In the genomic region with DNA sequence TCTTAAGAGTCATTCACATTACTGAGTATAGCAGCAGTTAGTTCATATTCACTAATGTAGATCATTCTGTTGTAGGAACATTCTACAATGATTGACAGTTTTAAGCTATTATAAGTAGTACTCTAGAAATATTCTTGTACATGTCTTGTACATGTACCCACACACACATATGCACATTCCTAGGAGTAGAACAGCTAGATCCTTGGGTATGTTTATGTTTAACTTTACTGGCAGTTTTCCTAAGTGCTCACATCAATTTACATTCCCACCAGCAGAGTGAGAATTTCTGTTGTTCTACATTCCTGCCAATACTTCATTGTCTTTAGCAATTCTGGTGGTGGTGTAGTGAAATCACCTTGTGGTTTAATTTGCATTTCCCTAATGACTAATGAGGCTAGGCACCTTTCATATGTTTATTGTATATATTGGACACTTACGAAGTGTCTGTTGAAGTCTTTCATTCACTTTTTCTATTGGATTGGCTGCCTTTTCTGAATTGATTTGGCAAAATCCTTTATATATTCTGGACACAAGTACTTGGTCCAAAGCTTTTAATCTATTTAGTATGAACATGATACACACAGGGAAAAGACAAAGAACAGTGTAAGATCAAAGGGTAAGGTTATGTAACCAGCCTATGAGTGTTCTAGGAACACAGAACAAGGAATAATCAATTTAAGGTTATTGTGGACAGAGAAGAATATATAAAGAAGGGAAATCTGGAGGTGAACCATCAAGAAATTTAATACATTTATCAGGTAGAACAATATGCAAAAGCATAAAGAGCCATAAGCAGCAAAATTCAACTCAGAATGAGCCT, we compare ENCODE assay signal across 9 cellular contexts.
A peak's percentile ranks its signal among the peaks of the same experiment; 100 is the strongest.
DNase-seq lines count a peak whose midpoint lies in the region; ATAC-seq and TF ChIP-seq lines count a peak whose summit lies in the region.
"Had no signal": no experiment of that assay in that cellular context is flagged by ENCODE, and none has a peak within 500 bp of the region (broad histone marks: within the 10 kb centered on the region; RNA-seq: fewer than 3 reads in every experiment).

No MANE protein-coding gene starts in this region.

- H4K91ac ChIP-seq in IMR-90 (ENCODE audit: insufficient read depth, low read depth, low read length): no peak overlapping the region

- H3K9me3 ChIP-seq in GM23248 (ENCODE audit: low read depth) (no peaks in the 10 kb centered on the region), IMR-90 (ENCODE audit: control insufficient read depth, insufficient read depth, low read length) (no peaks in the 10 kb centered on the region)

- no peak overlapping the region for H3K27ac ChIP-seq in GM23248
- H3K27ac ChIP-seq in IMR-90 (ENCODE audit: insufficient read depth, low read length): no peak overlapping the region

- H2AFZ ChIP-seq in GM23248 (no peak overlapping the region), IMR-90 (replicated peaks; ENCODE audit: low read length, poor library complexity) (no peak overlapping the region)

- no peak overlapping the region for H4K8ac ChIP-seq in IMR-90 (ENCODE audit: low read depth in 2 of 2, low read length in 2 of 2)

- H3K9me1 ChIP-seq in IMR-90 (ENCODE audit: insufficient read depth, low read length): no peaks in the 10 kb centered on the region

- H2BK120ac ChIP-seq in IMR-90 (ENCODE audit: low read depth, low read length): no peak overlapping the region

- H4K20me1 ChIP-seq in GM23248 (ENCODE audit: insufficient read depth): 0 out of 2 replicates have a peak, but pooled peaks cover 3% of the 10 kb centered on the region
- peaks cover 5% of the 10 kb centered on the region; the same call in 1 of the 2 replicates for H4K20me1 ChIP-seq in IMR-90 (ENCODE audit: insufficient read depth, low read length)

- 100% methylated on average over 1 of the region's 1 CpG for WGBS in GM23248 (ENCODE audit: low coverage in 1 of 2, low lambda C conversion rate in 2 of 2, missing lambda C conversion rate in 2 of 2), 2 experiments
- 100% methylated on average over 1 of the region's 1 CpG; no CpG with 5 or more reads in 1 of the 2 experiments for WGBS in IMR-90 (ENCODE audit: extremely low coverage in 2 of 2, insufficient read length in 1 of 2), 2 experiments

- H3K79me1 ChIP-seq in IMR-90 (ENCODE audit: low read depth in 1 of 2, low read length in 2 of 2): peaks cover 22 to 24% of the 10 kb centered on the region in 2 experiments

- H3K18ac ChIP-seq in IMR-90 (ENCODE audit: low read depth, low read length): no peak overlapping the region

- no peak overlapping the region for H3K4me3 Mint-ChIP-seq in activated T-cell treated with anti-CD3 and anti-CD28 coated beads, Interleukin-2, amount 50 U/mL, for 24 hours

- DNase-seq in GM23248: peak; percentile 33
- DNase-seq in IMR-90: peak; percentile 44
- DNase-seq in iris pigment epithelial cell (ENCODE audit: low read depth): peak; percentile 52
- no peak for DNase-seq in stimulated activated CD4-positive, alpha-beta T cell treated with anti-CD3 and anti-CD28 coated beads, Interleukin-2, amount 100 ng/mL, for 24 hours
- no peak for DNase-seq in T-helper 9 cell
- DNase-seq in activated T-cell treated with anti-CD3 and anti-CD28 coated beads, Interleukin-2, amount 50 U/mL, for 24 hours: no peak
- DNase-seq in activated CD8-positive, alpha-beta memory T cell treated with anti-CD3 and anti-CD28 coated beads, Interleukin-2, amount 50 U/mL, for 48 hours: no peak
- DNase-seq: NCI-H82 had no signal

- peak; percentile 52 for ATAC-seq in GM18519 (IDR thresholded peaks at IDR 0.05; ENCODE audit: low FRiP score, unreplicated experiment)
- ATAC-seq in IMR-90 (ENCODE audit: low read depth): peak; percentile 61

- H3K36me3 Mint-ChIP-seq in activated T-cell treated with anti-CD3 and anti-CD28 coated beads, Interleukin-2, amount 50 U/mL, for 24 hours (ENCODE audit: low read depth): peaks cover 3% of the 10 kb centered on the region

- no TSS peak for BruUV-seq in IMR-90 (replicated peaks; lab: Mats Ljungman, UMichigan)

- intact Hi-C loops in IMR-90 (cut with micrococcal nuclease): no loop called here

- H3K14ac ChIP-seq in IMR-90 (replicated peaks; ENCODE audit: low read depth, low read length): no peak overlapping the region

- H3K23ac ChIP-seq in IMR-90 (ENCODE audit: low read depth, low read length): no peak overlapping the region

- no peak overlapping the region for H2BK5ac ChIP-seq in IMR-90 (ENCODE audit: low read depth, low read length, poor library complexity, severe bottlenecking)

- no peaks in the 10 kb centered on the region for H3K9me3 Mint-ChIP-seq in activated T-cell treated with anti-CD3 and anti-CD28 coated beads, Interleukin-2, amount 50 U/mL, for 24 hours

- no peak overlapping the region for H3K4ac ChIP-seq in IMR-90 (ENCODE audit: low read depth, low read length)

- H3F3A ChIP-seq in GM23248 (ENCODE audit: insufficient read depth): no peaks in the 10 kb centered on the region

- TF ChIP-seq POLR2A in IMR-90 (IDR thresholded peaks at IDR 0.05; ENCODE audit: low read depth, low read length): no peak

- H3K79me2 ChIP-seq in GM23248 (ENCODE audit: insufficient read depth): peaks cover 23% of the 10 kb centered on the region

- H3K9ac ChIP-seq in GM23248 (no peak overlapping the region), IMR-90 (ENCODE audit: low read depth, low read length) (no peak overlapping the region)

- H3K4me1 ChIP-seq in GM23248 (ENCODE audit: insufficient read depth) (0 out of 2 replicates have a peak, but pooled peaks cover 4% of the 10 kb centered on the region), IMR-90 (ENCODE audit: control insufficient read depth, insufficient read depth, low read length) (no peaks in the 10 kb centered on the region; the same call in 1 of the 2 replicates)

- no peak overlapping the region for H2AK5ac ChIP-seq in IMR-90 (ENCODE audit: low read depth, low read length)

- H3K27me3 Mint-ChIP-seq in activated T-cell treated with anti-CD3 and anti-CD28 coated beads, Interleukin-2, amount 50 U/mL, for 24 hours: no peaks in the 10 kb centered on the region

- in situ Hi-C loops in GM23248 (cut with MboI) (no loop called here), IMR-90 (cut with MboI; ENCODE audit: low sequenced_read_pairs) (no loop called here)

- no peak overlapping the region for H4K5ac ChIP-seq in IMR-90 (ENCODE audit: low read depth, low read length)

- TF ChIP-seq CTCF in IMR-90 (conservative IDR thresholded peaks at IDR 0.05; ENCODE audit: low read depth, low read length): peak; percentile 32

- no peak overlapping the region for H3K4me3 ChIP-seq in GM23248
- no peak overlapping the region for H3K4me3 ChIP-seq in IMR-90 (ENCODE audit: insufficient read depth, low read depth, low read length)

- no peak overlapping the region for H2BK20ac ChIP-seq in IMR-90 (ENCODE audit: low read depth, low read length)

- no peak overlapping the region for H3K56ac ChIP-seq in IMR-90 (ENCODE audit: extremely low read depth, insufficient read depth, low read length)

- dilution Hi-C loops in IMR-90 (cut with HindIII; ENCODE audit: low sequenced_read_pairs, unreplicated experiment): no loop called here

- POLR2A ChIA-PET in IMR-90 (lab: Charles Lee; ENCODE audit: unreplicated experiment): no interaction called here

- CTCF ChIA-PET in IMR-90 (lab: Yijun Ruan, JAX): interaction anchor here (2.3 kb wide), 1 partner anchor 95 kb away, joined by 11 read pairs; the partner anchor contains the start of gene MLLT3

- H3K9me2 ChIP-seq in GM23248 (ENCODE audit: insufficient read depth): no peaks in the 10 kb centered on the region

- H2BK15ac ChIP-seq in IMR-90 (ENCODE audit: low read depth, low read length): no peak overlapping the region

- H3K36me3 ChIP-seq in GM23248 (ENCODE audit: low read depth) (no peaks in the 10 kb centered on the region), IMR-90 (ENCODE audit: control insufficient read depth, insufficient read depth, low read length) (no peaks in the 10 kb centered on the region)

- H2AK9ac ChIP-seq in IMR-90 (replicated peaks; ENCODE audit: low read depth, low read length, poor library complexity): no peak overlapping the region

- H3K27me3 ChIP-seq in GM23248 (replicated peaks; ENCODE audit: insufficient read depth): no peaks in the 10 kb centered on the region
- no peaks in the 10 kb centered on the region for H3K27me3 ChIP-seq in IMR-90 (ENCODE audit: control insufficient read depth, insufficient read depth, low read length)

- no peak overlapping the region for H3K27ac Mint-ChIP-seq in activated T-cell treated with anti-CD3 and anti-CD28 coated beads, Interleukin-2, amount 50 U/mL, for 24 hours

- H3K4me2 ChIP-seq in GM23248 (ENCODE audit: unreplicated experiment): no peak overlapping the region
- H3K4me2 ChIP-seq in IMR-90 (ENCODE audit: low read depth, low read length): no peak overlapping the region

- peaks cover 81% of the 10 kb centered on the region for H3K4me1 Mint-ChIP-seq in activated T-cell treated with anti-CD3 and anti-CD28 coated beads, Interleukin-2, amount 50 U/mL, for 24 hours (ENCODE audit: low read depth)

- TF ChIP-seq RAD21 in IMR-90 (IDR thresholded peaks at IDR 0.05; ENCODE audit: low read length): 0 out of 2 replicates have a peak, but pooled peaks have one; percentile 8

TF ChIP-seq in IMR-90, 13 proteins besides CTCF, POLR2A, EP300 and RAD21:
- TF ChIP-seq CHD1 (IDR thresholded peaks at IDR 0.05; ENCODE audit: low read depth, low read length): no peak
- TF ChIP-seq USF2 (IDR thresholded peaks at IDR 0.05; ENCODE audit: low read depth, low read length): no peak
- TF ChIP-seq ELK1 (IDR thresholded peaks at IDR 0.05; ENCODE audit: borderline replicate concordance, low read depth, low read length): no peak
- TF ChIP-seq NFE2L2 (IDR thresholded peaks at IDR 0.05; ENCODE audit: low read depth, low read length): no peak
TF ChIP-seq in IMR-90: peak in this region for 0.

Comparison
In these comparisons a context has a peak if more than half of its experiments do, and no peak if none do; other contexts are left out.
1. DNase-seq: peak in GM23248 (single experiment), IMR-90 (single experiment) and iris pigment epithelial cell (single experiment); none in stimulated activated CD4-positive, alpha-beta T cell treated with anti-CD3 and anti-CD28 coated beads, Interleukin-2, amount 100 ng/mL, for 24 hours (0 of 2), T-helper 9 cell (single experiment), activated T-cell treated with anti-CD3 and anti-CD28 coated beads, Interleukin-2, amount 50 U/mL, for 24 hours (single experiment) and activated CD8-positive, alpha-beta memory T cell treated with anti-CD3 and anti-CD28 coated beads, Interleukin-2, amount 50 U/mL, for 48 hours (single experiment).